In the genomic region with DNA sequence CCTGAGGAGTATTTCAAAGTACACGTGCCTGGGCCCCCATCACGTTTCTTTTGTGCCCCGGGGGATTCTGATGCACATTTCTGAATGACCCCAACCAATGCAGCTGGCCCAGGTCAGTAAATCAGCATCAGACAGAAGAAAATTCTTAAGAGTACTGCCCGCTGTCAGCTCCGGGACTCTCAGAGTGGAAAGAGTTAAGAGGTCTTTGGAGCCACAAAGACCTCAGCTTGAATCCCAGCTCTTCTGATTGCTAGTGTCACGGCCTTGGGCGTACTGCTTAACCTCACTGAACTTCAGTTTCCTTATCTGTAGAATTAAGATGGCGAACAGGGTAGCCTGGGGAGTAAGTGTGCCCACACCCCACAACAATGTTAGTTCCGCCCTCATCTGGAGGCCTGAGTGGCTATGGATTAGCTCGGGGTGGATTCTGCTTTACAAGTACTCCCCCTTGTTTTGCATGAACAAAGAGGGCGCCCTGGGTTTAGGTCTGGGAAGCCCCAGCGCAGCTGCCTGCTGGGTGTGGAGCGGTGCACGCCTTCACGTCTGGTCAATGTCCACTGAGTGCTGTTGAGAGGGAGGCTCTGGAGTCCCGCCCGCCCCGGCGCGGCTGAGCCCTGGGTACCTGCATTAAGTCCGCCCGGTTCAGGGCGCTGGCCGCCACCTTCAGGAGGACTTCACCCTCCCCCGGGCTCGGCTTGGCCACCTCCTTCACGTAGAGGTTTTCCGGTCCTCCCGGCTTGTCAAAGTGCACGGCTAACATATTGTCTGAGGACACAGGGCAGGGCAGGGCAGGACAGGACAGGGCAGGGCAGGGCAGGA, we compare ENCODE assay signal across 1 cellular context.
TF ChIP-seq lines count a peak whose summit lies in the region.

No MANE protein-coding gene starts in this region.

TF ChIP-seq in HepG2, 621 proteins besides CTCF, POLR2A, EP300 and RAD21 (continued from another document and continues in another):
- TF ChIP-seq, protein P1, sequence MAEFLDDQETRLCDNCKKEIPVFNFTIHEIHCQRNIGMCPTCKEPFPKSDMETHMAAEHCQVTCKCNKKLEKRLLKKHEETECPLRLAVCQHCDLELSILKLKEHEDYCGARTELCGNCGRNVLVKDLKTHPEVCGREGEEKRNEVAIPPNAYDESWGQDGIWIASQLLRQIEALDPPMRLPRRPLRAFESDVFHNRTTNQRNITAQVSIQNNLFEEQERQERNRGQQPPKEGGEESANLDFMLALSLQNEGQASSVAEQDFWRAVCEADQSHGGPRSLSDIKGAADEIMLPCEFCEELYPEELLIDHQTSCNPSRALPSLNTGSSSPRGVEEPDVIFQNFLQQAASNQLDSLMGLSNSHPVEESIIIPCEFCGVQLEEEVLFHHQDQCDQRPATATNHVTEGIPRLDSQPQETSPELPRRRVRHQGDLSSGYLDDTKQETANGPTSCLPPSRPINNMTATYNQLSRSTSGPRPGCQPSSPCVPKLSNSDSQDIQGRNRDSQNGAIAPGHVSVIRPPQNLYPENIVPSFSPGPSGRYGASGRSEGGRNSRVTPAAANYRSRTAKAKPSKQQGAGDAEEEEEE (CRISPR knock-in tag; IDR thresholded peaks at IDR 0.05; ENCODE audit: borderline replicate concordance), result peak; percentile 73; the same call in 1 of the 2 replicates
- TF ChIP-seq ZKSCAN5 (CRISPR knock-in tag; IDR thresholded peaks at IDR 0.05) (0 out of 2 replicates have a peak, but pooled peaks have one; percentile 37), PPARG (CRISPR knock-in tag; conservative IDR thresholded peaks at IDR 0.05) (peak; percentile 14; the same call in 1 of the 2 replicates), TARDBP (CRISPR knock-in tag; IDR thresholded peaks at IDR 0.05) (no peak), ZNF331 (CRISPR knock-in tag; IDR thresholded peaks at IDR 0.05) (peak; percentile 83), ARHGAP35 (CRISPR knock-in tag; IDR thresholded peaks at IDR 0.05; ENCODE audit: borderline replicate concordance) (peak; percentile 93), GTF3A (CRISPR knock-in tag; conservative IDR thresholded peaks at IDR 0.05) (0 out of 2 replicates have a peak, but pooled peaks have one; percentile 10), KLF16 (CRISPR knock-in tag; IDR thresholded peaks at IDR 0.05) (peak in 1 of 2 experiments; percentile 53; a peak in 2 of 4 replicates), ZNF280D (CRISPR knock-in tag; IDR thresholded peaks at IDR 0.05) (peak; percentile 94), ZNF143 (CRISPR knock-in tag; IDR thresholded peaks at IDR 0.05) (peak; percentile 66), CC2D1A (CRISPR knock-in tag; IDR thresholded peaks at IDR 0.05) (peak; percentile 84; the same call in 1 of the 2 replicates), ZNF33B (CRISPR knock-in tag; IDR thresholded peaks at IDR 0.05) (peak; percentile 90), PRDM10 (CRISPR knock-in tag; IDR thresholded peaks at IDR 0.05; ENCODE audit: low read depth) (peak; percentile 74; the same call in 1 of the 2 replicates), ZBTB43 (CRISPR knock-in tag; conservative IDR thresholded peaks at IDR 0.05) (peak; percentile 45; the same call in 1 of the 2 replicates), PRDM15 (CRISPR knock-in tag; IDR thresholded peaks at IDR 0.05) (no peak), SOX13 (IDR thresholded peaks at IDR 0.05) (no peak), SOX13 (CRISPR knock-in tag; conservative IDR thresholded peaks at IDR 0.05 in 1 of 2, IDR thresholded peaks at IDR 0.05 in 1 of 2) (peak in 1 of 2 experiments; percentile 78; a peak in 2 of 4 replicates), GATAD1 (CRISPR knock-in tag; IDR thresholded peaks at IDR 0.05) (0 out of 2 replicates have a peak, but pooled peaks have one; percentile 21), ZIK1 (CRISPR knock-in tag; IDR thresholded peaks at IDR 0.05; ENCODE audit: borderline replicate concordance, low read depth) (0 out of 2 replicates have a peak, but pooled peaks have one; percentile 61), ZNF30 (CRISPR knock-in tag; IDR thresholded peaks at IDR 0.05) (peak; percentile 22; the same call in 1 of the 2 replicates), NCOA2 (CRISPR knock-in tag; IDR thresholded peaks at IDR 0.05) (peak; percentile 34; the same call in 1 of the 2 replicates), NR0B2 (CRISPR knock-in tag; IDR thresholded peaks at IDR 0.05) (peak; percentile 14), PHF5A (CRISPR knock-in tag; IDR thresholded peaks at IDR 0.05; ENCODE audit: low read depth, unreplicated experiment) (no peak), ZNF652 (CRISPR knock-in tag; IDR thresholded peaks at IDR 0.05; ENCODE audit: borderline replicate concordance, low read depth) (peak; percentile 86), HNF1B (CRISPR knock-in tag; IDR thresholded peaks at IDR 0.05) (no peak), ZSCAN12 (CRISPR knock-in tag; IDR thresholded peaks at IDR 0.05) (peak; percentile 33; the same call in 1 of the 2 replicates), KAT8 (CRISPR knock-in tag; IDR thresholded peaks at IDR 0.05) (peak; percentile 72; the same call in 1 of the 2 replicates), CEBPB (IDR thresholded peaks at IDR 0.05; ENCODE audit: borderline replicate concordance, low read depth, low read length) (no peak), GATAD2A (CRISPR knock-in tag; IDR thresholded peaks at IDR 0.05) (peak; percentile 72), HES4 (CRISPR knock-in tag; IDR thresholded peaks at IDR 0.05; ENCODE audit: borderline replicate concordance) (peak; percentile 53; the same call in 1 of the 2 replicates), ZNF839 (CRISPR knock-in tag; IDR thresholded peaks at IDR 0.05; ENCODE audit: borderline replicate concordance) (no peak; the same call in 1 of the 2 replicates), ISL2 (CRISPR knock-in tag; IDR thresholded peaks at IDR 0.05) (peak; percentile 57; the same call in 1 of the 2 replicates), ZSCAN29 (CRISPR knock-in tag; conservative IDR thresholded peaks at IDR 0.05) (no peak), KLF11 (CRISPR knock-in tag; IDR thresholded peaks at IDR 0.05) (0 out of 2 replicates have a peak, but pooled peaks have one; percentile 74), FOSL2 (CRISPR knock-in tag; IDR thresholded peaks at IDR 0.05) (no peak), RNF2 (conservative IDR thresholded peaks at IDR 0.05; ENCODE audit: low read depth) (peak; percentile 28; the same call in 1 of the 2 replicates), FOXM1 (CRISPR knock-in tag; IDR thresholded peaks at IDR 0.05) (no peak), ZNF33A (CRISPR knock-in tag; IDR thresholded peaks at IDR 0.05; ENCODE audit: borderline replicate concordance) (peak; percentile 92; the same call in 1 of the 2 replicates)
- TF ChIP-seq, protein P2, sequence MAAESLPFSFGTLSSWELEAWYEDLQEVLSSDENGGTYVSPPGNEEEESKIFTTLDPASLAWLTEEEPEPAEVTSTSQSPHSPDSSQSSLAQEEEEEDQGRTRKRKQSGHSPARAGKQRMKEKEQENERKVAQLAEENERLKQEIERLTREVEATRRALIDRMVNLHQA (CRISPR knock-in tag; IDR thresholded peaks at IDR 0.05), result 0 out of 2 replicates have a peak, but pooled peaks have one; percentile 68
- TF ChIP-seq, protein P3, sequence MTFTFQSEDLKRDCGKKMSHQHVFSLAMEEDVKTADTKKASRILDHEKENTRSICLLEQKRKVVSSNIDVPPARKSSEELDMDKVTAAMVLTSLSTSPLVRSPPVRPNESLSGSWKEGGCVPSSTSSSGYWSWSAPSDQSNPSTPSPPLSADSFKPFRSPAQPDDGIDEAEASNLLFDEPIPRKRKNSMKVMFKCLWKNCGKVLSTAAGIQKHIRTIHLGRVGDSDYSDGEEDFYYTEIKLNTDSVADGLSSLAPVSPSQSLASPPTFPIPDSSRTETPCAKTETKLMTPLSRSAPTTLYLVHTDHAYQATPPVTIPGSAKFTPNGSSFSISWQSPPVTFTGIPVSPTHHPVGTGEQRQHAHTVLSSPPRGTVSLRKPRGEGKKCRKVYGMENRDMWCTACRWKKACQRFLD (CRISPR knock-in tag; IDR thresholded peaks at IDR 0.05; ENCODE audit: borderline replicate concordance), result peak; percentile 98
